In genomic region chr14:98548071-98548686, GRCh38 we compare ENCODE assay signal across 12 cellular contexts.
DNase-seq lines count a peak whose midpoint lies in the region; ATAC-seq lines count a peak whose summit lies in the region.
"Had no signal": no experiment of that assay in that cellular context is flagged by ENCODE, and none has a peak within 500 bp of the region (broad histone marks: within the 10 kb centered on the region; RNA-seq: fewer than 3 reads in every experiment).

No MANE protein-coding gene starts in this region.

- H3K27ac Mint-ChIP-seq in activated naive CD8-positive, alpha-beta T cell treated with anti-CD3 and anti-CD28 coated beads, Interleukin-2, amount 50 U/mL, for 24 hours, result peak overlapping the region; percentile 88
- H3K27ac Mint-ChIP-seq: CD4-positive, alpha-beta T cell had no signal

- H3K9me3 Mint-ChIP-seq in activated naive CD8-positive, alpha-beta T cell treated with anti-CD3 and anti-CD28 coated beads, Interleukin-2, amount 50 U/mL, for 24 hours, result peaks cover 3% of the 10 kb centered on the region

- H3K4me1 Mint-ChIP-seq in activated naive CD8-positive, alpha-beta T cell treated with anti-CD3 and anti-CD28 coated beads, Interleukin-2, amount 50 U/mL, for 24 hours, result peaks cover 15% of the 10 kb centered on the region

- no peaks in the 10 kb centered on the region for H3K27me3 Mint-ChIP-seq in activated naive CD8-positive, alpha-beta T cell treated with anti-CD3 and anti-CD28 coated beads, Interleukin-2, amount 50 U/mL, for 24 hours
- H3K27me3 Mint-ChIP-seq: CD4-positive, alpha-beta T cell had no signal

- ATAC-seq in activated naive CD8-positive, alpha-beta T cell treated with anti-CD3 and anti-CD28 coated beads, Interleukin-2, amount 50 U/mL, for 24 hours, result peak; percentile 82
- ATAC-seq in GM21619 (IDR thresholded peaks at IDR 0.05; ENCODE audit: unreplicated experiment), result no peak

- H3K36me3 Mint-ChIP-seq in activated naive CD8-positive, alpha-beta T cell treated with anti-CD3 and anti-CD28 coated beads, Interleukin-2, amount 50 U/mL, for 24 hours (ENCODE audit: low read depth), result peaks cover 3% of the 10 kb centered on the region

- peak; percentile 93 to 96 for DNase-seq in NCI-H524 (lab: John Stamatoyannopoulos, UW)
- peak; percentile 3 to 31 for DNase-seq in activated CD4-positive, alpha-beta T cell treated with anti-CD3 and anti-CD28 coated beads, Interleukin-2, amount 50 U/mL, for 24 hours (ENCODE audit: low read depth in 1 of 2, low spot score in 1 of 2)
- DNase-seq in activated naive CD8-positive, alpha-beta T cell treated with anti-CD3 and anti-CD28 coated beads, Interleukin-2, amount 50 U/mL, for 24 hours, result peak; percentile 24
- DNase-seq in stimulated activated CD4-positive, alpha-beta T cell treated with anti-CD3 and anti-CD28 coated beads, TNF-alpha, amount 100 ng/mL, for 4 hours (ENCODE audit: low read depth in 3 of 3), result peak; percentile 3 to 19 (median 12)
- DNase-seq in inferior parietal cortex (ENCODE audit: extremely low spot score), result no peak
- no peak for DNase-seq in NK-92 (lab: John Stamatoyannopoulos, UW; ENCODE audit: unreplicated experiment)
- DNase-seq in activated gamma-delta T cell treated with Interleukin-2 at 50 U/mL for 16 hours, result no peak
- DNase-seq: CD4-positive, alpha-beta T cell; foreskin melanocyte; IMR-90; ovary had no signal

- H3K4me3 Mint-ChIP-seq in activated naive CD8-positive, alpha-beta T cell treated with anti-CD3 and anti-CD28 coated beads, Interleukin-2, amount 50 U/mL, for 24 hours, result peak overlapping the region; percentile 28
- H3K4me3 Mint-ChIP-seq: CD4-positive, alpha-beta T cell had no signal

Comparison
In these comparisons a context has a peak if more than half of its experiments do, and no peak if none do; other contexts are left out.
1. DNase-seq: peak in NCI-H524 (2 of 2), activated CD4-positive, alpha-beta T cell treated with anti-CD3 and anti-CD28 coated beads, Interleukin-2, amount 50 U/mL, for 24 hours (2 of 2), activated naive CD8-positive, alpha-beta T cell treated with anti-CD3 and anti-CD28 coated beads, Interleukin-2, amount 50 U/mL, for 24 hours (single experiment) and stimulated activated CD4-positive, alpha-beta T cell treated with anti-CD3 and anti-CD28 coated beads, TNF-alpha, amount 100 ng/mL, for 4 hours (3 of 3); none in inferior parietal cortex (single experiment), NK-92 (single experiment) and activated gamma-delta T cell treated with Interleukin-2 at 50 U/mL for 16 hours (single experiment).